ENCODE assay signal across 9 cellular contexts in genomic region chr4:4860381-4860802, GRCh38. TPM values are rescaled to one million over a fixed set of nuclear protein-coding genes. Genes with fewer than 3 reads are reported as not detected.
A peak's percentile ranks its signal among the peaks of the same experiment; 100 is the strongest.
DNase-seq lines count a peak whose midpoint lies in the region; ATAC-seq, FAIRE-seq and TF ChIP-seq lines count a peak whose summit lies in the region.
"Had no signal": no experiment of that assay in that cellular context is flagged by ENCODE, and none has a peak within 500 bp of the region (broad histone marks: within the 10 kb centered on the region; RNA-seq: fewer than 3 reads in every experiment).

No MANE protein-coding gene starts in this region.

- H3K27me3 Mint-ChIP-seq in activated naive CD8-positive, alpha-beta T cell treated with anti-CD3 and anti-CD28 coated beads, Interleukin-2, amount 10 ng/mL, durations not matched to agents 7 days and 5 days = peaks cover 86% of the 10 kb centered on the region

- H3K9ac ChIP-seq in kidney (ENCODE audit: low read length in 2 of 2) (peak overlapping the region in 1 of 2 donors; percentile 19), subcutaneous abdominal adipose tissue (ENCODE audit: low read length in 5 of 5) (peak overlapping the region; percentile 38 to 89 (median 87))

- peaks cover 2% of the 10 kb centered on the region for H3K9me3 Mint-ChIP-seq in activated naive CD8-positive, alpha-beta T cell treated with anti-CD3 and anti-CD28 coated beads, Interleukin-2, amount 10 ng/mL, durations not matched to agents 7 days and 5 days

- H3K36me3 Mint-ChIP-seq in activated naive CD8-positive, alpha-beta T cell treated with anti-CD3 and anti-CD28 coated beads, Interleukin-2, amount 10 ng/mL, durations not matched to agents 7 days and 5 days = peaks cover 3% of the 10 kb centered on the region

- H3K36me3 ChIP-seq in HAP-1 (replicated peaks) (peaks cover 21% of the 10 kb centered on the region), kidney (ENCODE audit: control insufficient read depth in 1 of 2, insufficient read depth in 2 of 2, low read length in 2 of 2) (no peaks in the 10 kb centered on the region), subcutaneous abdominal adipose tissue (ENCODE audit: control insufficient read depth in 5 of 5, insufficient read depth in 5 of 5, low read length in 5 of 5) (peaks cover 0 to 23% (median 13%) of the 10 kb centered on the region in 5 donors)

- no peak for TF ChIP-seq RAD21 in A549 (conservative IDR thresholded peaks at IDR 0.05 in 1 of 2, IDR thresholded peaks at IDR 0.05 in 1 of 2)

- FAIRE-seq in A549 (lab: Jason Lieb, UNC) (no peak), kidney (lab: Jason Lieb, UNC) (no peak)
- FAIRE-seq: endometrium had no signal

- CTCF ChIA-PET in A549 (lab: Yijun Ruan, JAX) = interaction anchor here (1.8 kb wide), 1 partner anchor 192 kb away, joined by 5 read pairs; no protein-coding TSS in a partner anchor

- TF ChIP-seq CTCF in A549 (IDR thresholded peaks at IDR 0.05) (no peak), kidney (IDR thresholded peaks at IDR 0.05; ENCODE audit: borderline replicate concordance, extremely low read depth, insufficient read depth) (no peak)

- WGBS in A549 (ENCODE audit: missing lambda C conversion rate) = 0% methylated on average over 10 of the region's 22 CpGs

- no peak for TF ChIP-seq EP300 in A549 (IDR thresholded peaks at IDR 0.05)

- H3K4me1 ChIP-seq in A549 = no peaks in the 10 kb centered on the region
- peaks cover 2% of the 10 kb centered on the region; the same call in 1 of the 2 replicates for H3K4me1 ChIP-seq in HAP-1
- peaks cover 4 to 12% of the 10 kb centered on the region in 2 donors for H3K4me1 ChIP-seq in kidney (ENCODE audit: control insufficient read depth in 1 of 2, insufficient read depth in 1 of 2, low read depth in 1 of 2, low read length in 2 of 2)
- peaks cover 0 to 42% (median 33%) of the 10 kb centered on the region in 5 donors for H3K4me1 ChIP-seq in subcutaneous abdominal adipose tissue (ENCODE audit: control insufficient read depth in 5 of 5, insufficient read depth in 5 of 5, low read length in 5 of 5)

- H3K27me3 ChIP-seq in HAP-1 (ENCODE audit: low read depth) (no peaks in the 10 kb centered on the region), subcutaneous abdominal adipose tissue (ENCODE audit: control insufficient read depth in 5 of 5, insufficient read depth in 4 of 5, low read length in 5 of 5) (peaks cover 18 to 47% (median 24%) of the 10 kb centered on the region in 5 donors)

- H3K4me3 ChIP-seq in A549 = peak overlapping the region; percentile 73
- H3K4me3 ChIP-seq in HAP-1 = peak overlapping the region; percentile 60
- H3K4me3 ChIP-seq in kidney (ENCODE audit: low read length in 2 of 2) = peak overlapping the region; percentile 65 to 78
- peak overlapping the region; percentile 94 to 98 (median 95) for H3K4me3 ChIP-seq in subcutaneous abdominal adipose tissue (ENCODE audit: low read depth in 1 of 5, low read length in 5 of 5)

- peaks cover 19% of the 10 kb centered on the region for H3K4me1 Mint-ChIP-seq in activated naive CD8-positive, alpha-beta T cell treated with anti-CD3 and anti-CD28 coated beads, Interleukin-2, amount 10 ng/mL, durations not matched to agents 7 days and 5 days

- DNase-seq in A549 (ENCODE audit: low read depth in 1 of 2, low spot score in 1 of 2) (peak in 1 of 2 experiments; percentile 60), HAP-1 (ENCODE audit: low spot score in 2 of 2) (peak in 1 of 2 experiments; percentile 40), kidney (peak; percentile 68), NK-92 (lab: John Stamatoyannopoulos, UW; ENCODE audit: unreplicated experiment) (no peak), NCI-H1436 treated with DMSO at 0.1 percent for 48 hours (lab: John Stamatoyannopoulos, UW) (no peak)
- peak; percentile 39 for DNase-seq in activated naive CD8-positive, alpha-beta T cell treated with anti-CD3 and anti-CD28 coated beads, Interleukin-2, amount 10 ng/mL, durations not matched to agents 7 days and 5 days

- in situ Hi-C loops in HAP-1 (cut with MboI; ENCODE audit: low sequenced_read_pairs) = loop anchor here (25.0 kb wide), 1 partner anchor 373 kb away; no protein-coding TSS in a partner anchor

- H3K4me2 ChIP-seq in A549 = peak overlapping the region; percentile 85

- no peak for TF ChIP-seq POLR2A in A549 (IDR thresholded peaks at IDR 0.05; ENCODE audit: low read length)

- peak; percentile 50 to 54 for ATAC-seq in A549
- ATAC-seq in activated naive CD8-positive, alpha-beta T cell treated with anti-CD3 and anti-CD28 coated beads, Interleukin-2, amount 10 ng/mL, durations not matched to agents 7 days and 5 days (ENCODE audit: low read depth) = no peak
- ATAC-seq in HG02623 (IDR thresholded peaks at IDR 0.05; ENCODE audit: unreplicated experiment) = no peak

- H3K9me3 ChIP-seq in A549 = no peaks in the 10 kb centered on the region
- H3K9me3 ChIP-seq in HAP-1 = no peaks in the 10 kb centered on the region; the same call in 1 of the 2 replicates
- no peaks in the 10 kb centered on the region for H3K9me3 ChIP-seq in kidney (ENCODE audit: control insufficient read depth in 1 of 2, low read length in 2 of 2)
- H3K9me3 ChIP-seq in subcutaneous abdominal adipose tissue (ENCODE audit: control insufficient read depth in 5 of 5, low read length in 5 of 5) = peaks cover 0 to 2% (median 0%) of the 10 kb centered on the region in 5 donors

- peak overlapping the region; percentile 72 to 91 for H3K27ac ChIP-seq in A549
- no peak overlapping the region for H3K27ac ChIP-seq in kidney (ENCODE audit: low read depth in 2 of 2, low read length in 2 of 2)
- H3K27ac ChIP-seq in subcutaneous abdominal adipose tissue (ENCODE audit: low read depth, low read length) = peak overlapping the region; percentile 71

- POLR2A ChIA-PET in A549 (lab: Yijun Ruan, JAX) = no interaction called here
- POLR2A ChIA-PET in activated naive CD8-positive, alpha-beta T cell treated with anti-CD3 and anti-CD28 coated beads, Interleukin-2, amount 10 ng/mL, durations not matched to agents 7 days and 5 days (lab: Charles Lee) = no interaction called here

- H3K4me3 Mint-ChIP-seq in activated naive CD8-positive, alpha-beta T cell treated with anti-CD3 and anti-CD28 coated beads, Interleukin-2, amount 10 ng/mL, durations not matched to agents 7 days and 5 days = peak overlapping the region; percentile 77

- intact Hi-C loops in kidney (cut with DNase I) = no loop called here

- peak overlapping the region; percentile 65 for H3K27ac Mint-ChIP-seq in activated naive CD8-positive, alpha-beta T cell treated with anti-CD3 and anti-CD28 coated beads, Interleukin-2, amount 10 ng/mL, durations not matched to agents 7 days and 5 days

TF ChIP-seq in A549, 52 proteins besides CTCF, POLR2A, EP300 and RAD21:
- TF ChIP-seq ATOH8 (CRISPR knock-in tag; IDR thresholded peaks at IDR 0.05; ENCODE audit: low read depth) (no peak), NFE2L2 (conservative IDR thresholded peaks at IDR 0.05; ENCODE audit: low read length) (no peak), POLR2AphosphoS2 (conservative IDR thresholded peaks at IDR 0.05; ENCODE audit: low read length) (no peak), CBX2 (IDR thresholded peaks at IDR 0.05; ENCODE audit: borderline replicate concordance, low read depth) (no peak)
- TF ChIP-seq, protein P1, sequence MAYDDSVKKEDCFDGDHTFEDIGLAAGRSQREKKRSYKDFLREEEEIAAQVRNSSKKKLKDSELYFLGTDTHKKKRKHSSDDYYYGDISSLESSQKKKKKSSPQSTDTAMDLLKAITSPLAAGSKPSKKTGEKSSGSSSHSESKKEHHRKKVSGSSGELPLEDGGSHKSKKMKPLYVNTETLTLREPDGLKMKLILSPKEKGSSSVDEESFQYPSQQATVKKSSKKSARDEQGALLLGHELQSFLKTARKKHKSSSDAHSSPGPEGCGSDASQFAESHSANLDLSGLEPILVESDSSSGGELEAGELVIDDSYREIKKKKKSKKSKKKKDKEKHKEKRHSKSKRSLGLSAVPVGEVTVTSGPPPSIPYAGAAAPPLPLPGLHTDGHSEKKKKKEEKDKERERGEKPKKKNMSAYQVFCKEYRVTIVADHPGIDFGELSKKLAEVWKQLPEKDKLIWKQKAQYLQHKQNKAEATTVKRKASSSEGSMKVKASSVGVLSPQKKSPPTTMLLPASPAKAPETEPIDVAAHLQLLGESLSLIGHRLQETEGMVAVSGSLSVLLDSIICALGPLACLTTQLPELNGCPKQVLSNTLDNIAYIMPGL (CRISPR knock-in tag; IDR thresholded peaks at IDR 0.05; ENCODE audit: borderline replicate concordance) = no peak

RNA-seq across cellular contexts. Expression of gene MSX1, which starts 0.9 kb away (rescaled TPM):
- polyA plus RNA-seq in A549 (2011; rRNA removed) = 1.8 and 2.2 TPM in 2 replicates
- polyA plus RNA-seq in A549 (2012; cell fraction: cytosol; rRNA removed) = 5.1 and 8.6 TPM in 2 replicates
- 4.3 and 7.6 TPM in 2 replicates for polyA plus RNA-seq in A549 (2012; cell fraction: nucleus; rRNA removed)
- polyA plus RNA-seq in A549 (2017; fragmentation: RNase III; extraction: RNeasy Plus Mini Kit Qiagen cat#74134 plus additional on column Dnase treatment) = 2.8 to 2.9 TPM (median 2.8 TPM) in 3 replicates
- polyA minus RNA-seq in A549 (2011; rRNA and poly(A)+ RNA removed) = 0.08 and 0.39 TPM in 2 replicates
- not detected for total RNA-seq in activated naive CD8-positive, alpha-beta T cell treated with anti-CD3 and anti-CD28 coated beads, Interleukin-2, amount 10 ng/mL, durations not matched to agents 7 days and 5 days
- total RNA-seq in kidney = 2.3 TPM
- 3.0 TPM for polyA plus RNA-seq in kidney (ENCODE audit: insufficient read depth, low read depth, low replicate concordance)

Comparison
In these comparisons a context has a peak if more than half of its experiments do, and no peak if none do; other contexts are left out.
1. ATAC-seq: peak in A549 (2 of 2); none in activated naive CD8-positive, alpha-beta T cell treated with anti-CD3 and anti-CD28 coated beads, Interleukin-2, amount 10 ng/mL, durations not matched to agents 7 days and 5 days (single experiment) and HG02623 (single experiment).
2. DNase-seq: peak in activated naive CD8-positive, alpha-beta T cell treated with anti-CD3 and anti-CD28 coated beads, Interleukin-2, amount 10 ng/mL, durations not matched to agents 7 days and 5 days (single experiment) and kidney (single experiment); none in NK-92 (single experiment) and NCI-H1436 treated with DMSO at 0.1 percent for 48 hours (single experiment).
3. H3K27ac ChIP-seq: peak in A549 (2 of 2) and subcutaneous abdominal adipose tissue (single experiment); none in kidney (0 of 2).
4. Peak in every context shown above with its lines, with median percentiles within 50 percentile points of each other: H3K4me3 ChIP-seq.